24 cellular contexts compared by ENCODE assay signal in genomic region chr12:65296503-65297265, GRCh38.
"Had no signal": no experiment of that assay in that cellular context is flagged by ENCODE, and none has a peak within 500 bp of the region (broad histone marks: within the 10 kb centered on the region; RNA-seq: fewer than 3 reads in every experiment).

No MANE protein-coding gene starts in this region.

- H3K9me3 Mint-ChIP-seq: dendritic cell treated with granulocyte-macrophage colony-stimulating factor and Interleukin-4, amounts not matched to agents 40 ng/mL and 50 ng/mL, for 4 days; natural killer cell treated with Interleukin-12 subunit alpha and Interleukin-12 subunit beta and Interleukin-15 and Interleukin-18, amount 100 ng/mL, for 72 hours; neural progenitor cell had no signal

- H3K27ac Mint-ChIP-seq: dendritic cell treated with granulocyte-macrophage colony-stimulating factor and Interleukin-4, amounts not matched to agents 40 ng/mL and 50 ng/mL, for 4 days; immature natural killer cell; memory B cell; mesothelial cell of epicardium; natural killer cell treated with Interleukin-12 subunit alpha and Interleukin-12 subunit beta and Interleukin-15 and Interleukin-18, amount 100 ng/mL, for 72 hours; neural progenitor cell; progenitor cell of endocrine pancreas had no signal

- H2AFZ ChIP-seq: neural progenitor cell had no signal

- H3K9me3 ChIP-seq: esophagus squamous epithelium, gastroesophageal sphincter, left ventricle myocardium inferior, lower lobe of right lung, ovary, tibial artery, upper lobe of left lung, uterus had no signal

- H3K4me3 ChIP-seq: esophagus squamous epithelium, gastroesophageal sphincter, left ventricle myocardium inferior, lower lobe of right lung, neural progenitor cell, ovary, tibial artery, upper lobe of left lung, uterus had no signal

- H3K36me3 ChIP-seq: esophagus squamous epithelium, gastroesophageal sphincter, lower lobe of right lung, neural progenitor cell, ovary, tibial artery, upper lobe of left lung, uterus had no signal

- H3K27ac ChIP-seq: esophagus squamous epithelium, gastroesophageal sphincter, left ventricle myocardium inferior, lower lobe of right lung, neural progenitor cell, ovary, tibial artery, upper lobe of left lung, uterus had no signal

- FAIRE-seq: kidney, small intestine had no signal

- ATAC-seq: gastroesophageal sphincter; left cardiac atrium; lower lobe of right lung; natural killer cell treated with Interleukin-12 subunit alpha and Interleukin-12 subunit beta and Interleukin-15 and Interleukin-18, amount 100 ng/mL, for 72 hours; right cardiac atrium; stimulated activated naive CD8-positive, alpha-beta T cell treated with anti-CD3 and anti-CD28 coated beads, Interleukin-15, Interleukin-2, amounts not matched to agents 100 U/mL and 50 U/mL, for 24 hours had no signal

- H3K9ac ChIP-seq: neural progenitor cell had no signal

- H3K4me1 Mint-ChIP-seq: neural progenitor cell had no signal

- DNase-seq: esophagus squamous epithelium; foreskin fibroblast; glutamatergic neuron; immature natural killer cell; kidney; left cardiac atrium; left ventricle myocardium inferior; lower lobe of right lung; nucleus accumbens; ovary; right cardiac atrium; small intestine; stimulated activated CD4-positive, alpha-beta T cell treated with anti-CD3 and anti-CD28 coated beads, Interleukin-12 subunit alpha, Interleukin-12 subunit beta, amount 100 ng/mL, for 4 hours; stimulated activated naive CD8-positive, alpha-beta T cell treated with anti-CD3 and anti-CD28 coated beads, Interleukin-15, Interleukin-2, amounts not matched to agents 100 U/mL and 50 U/mL, for 24 hours; tibial artery; upper lobe of left lung; uterus had no signal

- H3K27me3 ChIP-seq: esophagus squamous epithelium, gastroesophageal sphincter, neural progenitor cell, ovary, tibial artery, upper lobe of left lung, uterus had no signal

- H3K27me3 Mint-ChIP-seq: dendritic cell treated with granulocyte-macrophage colony-stimulating factor and Interleukin-4, amounts not matched to agents 40 ng/mL and 50 ng/mL, for 4 days; progenitor cell of endocrine pancreas had no signal

- H3K36me3 Mint-ChIP-seq: immature natural killer cell; natural killer cell treated with Interleukin-12 subunit alpha and Interleukin-12 subunit beta and Interleukin-15 and Interleukin-18, amount 100 ng/mL, for 72 hours; neural progenitor cell had no signal

- H3K4me1 ChIP-seq: esophagus squamous epithelium, neural progenitor cell, uterus had no signal

- H3K4me2 ChIP-seq: neural progenitor cell had no signal

- H3K4me3 Mint-ChIP-seq: dendritic cell treated with granulocyte-macrophage colony-stimulating factor and Interleukin-4, amounts not matched to agents 40 ng/mL and 50 ng/mL, for 4 days; immature natural killer cell; memory B cell; mesothelial cell of epicardium; natural killer cell treated with Interleukin-12 subunit alpha and Interleukin-12 subunit beta and Interleukin-15 and Interleukin-18, amount 100 ng/mL, for 72 hours; neural progenitor cell had no signal
